In the genomic region with DNA sequence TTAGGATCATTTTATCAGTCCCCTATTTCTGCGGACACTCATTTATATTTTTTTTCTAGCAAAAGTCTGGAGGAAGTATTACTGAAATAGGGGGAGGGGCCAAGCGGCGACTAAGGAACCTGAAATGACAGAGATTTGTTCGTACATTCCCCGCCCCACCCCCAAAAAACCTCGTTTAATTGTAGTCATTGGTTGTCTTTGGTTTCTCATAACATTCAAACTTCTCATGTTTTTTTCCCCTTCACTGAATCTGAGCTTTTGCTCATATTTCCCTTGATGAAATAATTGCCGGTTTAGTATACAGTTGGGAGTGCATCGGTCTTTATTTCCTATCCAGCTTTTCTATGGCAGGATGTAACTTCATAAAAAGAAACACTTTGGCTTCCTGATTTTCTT, we compare ENCODE assay signal across 8 cellular contexts. TPM values are rescaled to one million over a fixed set of nuclear protein-coding genes. Genes with fewer than 3 reads are reported as not detected.
A peak's percentile ranks its signal among the peaks of the same experiment; 100 is the strongest.
DNase-seq lines count a peak whose midpoint lies in the region; ATAC-seq, FAIRE-seq and TF ChIP-seq lines count a peak whose summit lies in the region.

No MANE protein-coding gene starts in this region.

- intact Hi-C loops in body of pancreas (cut with DNase I) = loop anchor here (10.0 kb wide), 1 partner anchor 159 kb away; no protein-coding TSS in a partner anchor

- ATAC-seq in body of pancreas = no peak

- TF ChIP-seq CTCF in body of pancreas (IDR thresholded peaks at IDR 0.05) = no peak

- no peak for FAIRE-seq in GM12891 (lab: Jason Lieb, UNC)

- WGBS in body of pancreas, 2 donors = 11 to 14% methylated on average over 8 of the region's 8 CpGs

- H3K36me3 ChIP-seq in iPS-18a (ENCODE audit: control insufficient read depth, low read depth, low read length) = no peaks in the 10 kb centered on the region
- no peaks in the 10 kb centered on the region for H3K36me3 ChIP-seq in body of pancreas (replicated peaks in 1 of 2; ENCODE audit: insufficient read depth in 1 of 2, low read depth in 2 of 2)

- peaks cover 6% of the 10 kb centered on the region for H3K27me3 ChIP-seq in iPS-18a (ENCODE audit: control insufficient read depth, insufficient read depth, low read length)
- H3K27me3 ChIP-seq in body of pancreas = peaks cover 3 to 10% of the 10 kb centered on the region in 2 donors

- H3K9me3 ChIP-seq in iPS-18a (ENCODE audit: control insufficient read depth, low read depth, low read length) (no peaks in the 10 kb centered on the region), body of pancreas (no peaks in the 10 kb centered on the region)

- H3K9ac ChIP-seq in iPS-18a (ENCODE audit: low read length) = peak overlapping the region; percentile 58

- peaks cover 20% of the 10 kb centered on the region for H3K4me1 ChIP-seq in iPS-18a (ENCODE audit: control insufficient read depth, low read depth, low read length)
- H3K4me1 ChIP-seq in body of pancreas = peaks cover 29% of the 10 kb centered on the region

- H3K27ac ChIP-seq in iPS-18a (ENCODE audit: low read length) (no peak overlapping the region), body of pancreas (no peak overlapping the region)

- DNase-seq in ELR (ENCODE audit: low read depth) = peak; percentile 48
- peak; percentile 57 for DNase-seq in NCI-H748 treated with DMSO at 0.1 percent for 48 hours (lab: John Stamatoyannopoulos, UW)
- DNase-seq in activated naive CD4-positive, alpha-beta T cell treated with Interleukin-2 at 50 U/mL for 16 hours = peak; percentile 74
- peak; percentile 80 for DNase-seq in stimulated activated CD4-positive, alpha-beta T cell treated with anti-CD3 and anti-CD28 coated beads, Interleukin-4, amount 100 ng/mL, for 24 hours
- DNase-seq in GM12891 (ENCODE audit: insufficient read length, low spot score) = no peak
- DNase-seq in SKM-1 (lab: John Stamatoyannopoulos, UW; ENCODE audit: unreplicated experiment) = no peak
- no peak for DNase-seq in body of pancreas

- H3K4me3 ChIP-seq in iPS-18a (ENCODE audit: low read length) (peak overlapping the region; percentile 87), body of pancreas (peak overlapping the region in 1 of 2 donors; percentile 46)

- TF ChIP-seq POLR2A in GM12891 (IDR thresholded peaks at IDR 0.05; ENCODE audit: low read depth, low read length) (no peak), body of pancreas (IDR thresholded peaks at IDR 0.05) (no peak)

TF ChIP-seq in GM12891, 5 proteins besides CTCF, POLR2A, EP300 and RAD21:
- TF ChIP-seq PAX5 (IDR thresholded peaks at IDR 0.05; ENCODE audit: insufficient read depth, low read length, severe bottlenecking) = no peak
- no peak for TF ChIP-seq POLR2AphosphoS5 (IDR thresholded peaks at IDR 0.05; ENCODE audit: low read depth, low read length)
- no peak for TF ChIP-seq SPI1 (IDR thresholded peaks at IDR 0.05; ENCODE audit: low read depth, low read length)
- TF ChIP-seq POU2F2 (IDR thresholded peaks at IDR 0.05; ENCODE audit: low read depth, low read length) = no peak
- TF ChIP-seq TAF1 (IDR thresholded peaks at IDR 0.05; ENCODE audit: low read depth, low read length) = no peak

RNA-seq across cellular contexts. Expression of gene FYN, which starts 0.8 kb away (rescaled TPM):
- polyA plus RNA-seq in GM12891 (2012; ENCODE audit: low read depth, missing spikeins) = 15.3 TPM
- total RNA-seq in body of pancreas = 10 to 100 TPM; 25.7 to 83.1 TPM

Comparison
In these comparisons a context has a peak if more than half of its experiments do, and no peak if none do; other contexts are left out.
1. DNase-seq: peak in ELR (single experiment), NCI-H748 treated with DMSO at 0.1 percent for 48 hours (single experiment), activated naive CD4-positive, alpha-beta T cell treated with Interleukin-2 at 50 U/mL for 16 hours (single experiment) and stimulated activated CD4-positive, alpha-beta T cell treated with anti-CD3 and anti-CD28 coated beads, Interleukin-4, amount 100 ng/mL, for 24 hours (single experiment); none in GM12891 (single experiment), SKM-1 (single experiment) and body of pancreas (0 of 4).